ENCODE assay signal across 2 cellular contexts in genomic region chr14:57533214-57533613, GRCh38.
TF ChIP-seq lines count a peak whose summit lies in the region.

No MANE protein-coding gene starts in this region.

TF ChIP-seq in IMR-90, 13 proteins besides CTCF, POLR2A, EP300 and RAD21:
- no peak for TF ChIP-seq SMC3 (IDR thresholded peaks at IDR 0.05; ENCODE audit: low read depth, low read length)
- no peak for TF ChIP-seq CHD1 (IDR thresholded peaks at IDR 0.05; ENCODE audit: low read depth, low read length)
- no peak for TF ChIP-seq RFX5 (IDR thresholded peaks at IDR 0.05; ENCODE audit: low read depth, low read length)
- TF ChIP-seq RCOR1 (IDR thresholded peaks at IDR 0.05; ENCODE audit: insufficient replicate concordance, low read length), result no peak
- no peak for TF ChIP-seq FOS (IDR thresholded peaks at IDR 0.05; ENCODE audit: low read depth, low read length)

TF ChIP-seq in K562, 482 proteins besides CTCF, POLR2A, EP300 and RAD21:
- no peak for TF ChIP-seq CGGBP1 (CRISPR knock-in tag; IDR thresholded peaks at IDR 0.05)
- TF ChIP-seq ZFP36 (IDR thresholded peaks at IDR 0.05; ENCODE audit: low read depth, low read length, partially characterized antibody), result peak; percentile 14
